7 cellular contexts compared by ENCODE assay signal in genomic region chr2:71277159-71277498, GRCh38. TPM values are rescaled to one million over a fixed set of nuclear protein-coding genes. Genes with fewer than 3 reads are reported as not detected.
DNase-seq lines count a peak whose midpoint lies in the region; ATAC-seq and TF ChIP-seq lines count a peak whose summit lies in the region.

No MANE protein-coding gene starts in this region.

- H3K4me1 Mint-ChIP-seq in IgD-negative memory B cell: peaks cover 5 to 12% (median 9%) of the 10 kb centered on the region in 3 donors

- TF ChIP-seq CTCF in astrocyte of the cerebellum (IDR thresholded peaks at IDR 0.05; ENCODE audit: low read depth, low read length, missing control alignments): no peak
- no peak for TF ChIP-seq CTCF in left lung (IDR thresholded peaks at IDR 0.05)

- H3K27ac Mint-ChIP-seq in IgD-negative memory B cell: no peak overlapping the region

- H3K27me3 ChIP-seq in left lung: peaks cover 19 to 94% of the 10 kb centered on the region in 2 donors

- H3K27ac ChIP-seq in left lung (peak overlapping the region; percentile 9 to 24), substantia nigra (ENCODE audit: low read depth, low read length, poor library complexity, severe bottlenecking) (peak overlapping the region; percentile 91)

- no peaks in the 10 kb centered on the region for H3K9me3 ChIP-seq in left lung

- H3K9me3 Mint-ChIP-seq in IgD-negative memory B cell: no peaks in the 10 kb centered on the region

- H3K36me3 Mint-ChIP-seq in IgD-negative memory B cell: no peaks in the 10 kb centered on the region

- in situ Hi-C loops in astrocyte of the cerebellum (cut with HindIII; ENCODE audit: low sequenced_read_pairs): no loop called here

- H3K4me3 ChIP-seq in astrocyte of the cerebellum (ENCODE audit: low read depth, low read length): peak overlapping the region; percentile 70
- H3K4me3 ChIP-seq in left lung: peak overlapping the region; percentile 50 to 55

- H3K36me3 ChIP-seq in left lung: no peaks in the 10 kb centered on the region

- peaks cover 0 to 19% of the 10 kb centered on the region in 2 donors for H3K4me1 ChIP-seq in left lung

- peaks cover 29% of the 10 kb centered on the region for H3K27me3 Mint-ChIP-seq in IgD-negative memory B cell

- H3K4me3 Mint-ChIP-seq in IgD-negative memory B cell: peak overlapping the region; percentile 80 to 90 (median 81)

- ATAC-seq in left lung: no peak
- no peak for ATAC-seq in GM21423 (IDR thresholded peaks at IDR 0.05; ENCODE audit: unreplicated experiment)
- ATAC-seq in HG03439 (IDR thresholded peaks at IDR 0.05; ENCODE audit: unreplicated experiment): no peak

- intact Hi-C loops in left lung (cut with DNase I): no loop called here

- DNase-seq in astrocyte of the cerebellum (ENCODE audit: low read depth): no peak
- no peak for DNase-seq in left lung
- DNase-seq in substantia nigra (lab: John Stamatoyannopoulos, UW): no peak
- DNase-seq in NK-92 (lab: John Stamatoyannopoulos, UW; ENCODE audit: unreplicated experiment): no peak

RNA-seq across cellular contexts. Expression of gene PAIP2B, which starts 50.2 kb away (rescaled TPM):
- polyA plus RNA-seq in IgD-negative memory B cell: 3.1 TPM
- 1 to 10 TPM; 4.6 to 5.9 TPM for total RNA-seq in left lung

RNA-seq across cellular contexts. Expression of gene ZNF638, which starts 54.5 kb away (rescaled TPM):
- polyA plus RNA-seq in IgD-negative memory B cell: 60.3 TPM
- total RNA-seq in left lung: 10 to 100 TPM; 92.1 to 94.4 TPM
